11 cellular contexts compared by ENCODE assay signal in genomic region chr2:148971547-148971946, GRCh38.
A peak's percentile ranks its signal among the peaks of the same experiment; 100 is the strongest.
DNase-seq lines count a peak whose midpoint lies in the region; ATAC-seq, FAIRE-seq and TF ChIP-seq lines count a peak whose summit lies in the region.
"Had no signal": no experiment of that assay in that cellular context is flagged by ENCODE, and none has a peak within 500 bp of the region (broad histone marks: within the 10 kb centered on the region; RNA-seq: fewer than 3 reads in every experiment).

No MANE protein-coding gene starts in this region.

- FAIRE-seq in GM12891 (lab: Jason Lieb, UNC): peak; percentile 76

- H3K9me3 ChIP-seq in A673 (ENCODE audit: low read depth, low read length, poor library complexity, severe bottlenecking): no peaks in the 10 kb centered on the region

- TF ChIP-seq CTCF in A673 (conservative IDR thresholded peaks at IDR 0.05; ENCODE audit: low read depth, low read length): no peak

- H3K4me1 ChIP-seq in A673 (ENCODE audit: insufficient read depth, low read length, poor library complexity, severe bottlenecking): no peaks in the 10 kb centered on the region

- CTCF ChIA-PET in A673 (lab: Charles Lee): no interaction called here

- no peak overlapping the region for H3K27ac ChIP-seq in A673 (ENCODE audit: low read depth, low read length, poor library complexity, severe bottlenecking)
- H3K27ac ChIP-seq: cardiac muscle cell, skin epidermis had no signal

- no TSS peak for BruUV-seq in A673 (replicated peaks; lab: Mats Ljungman, UMichigan)

- TF ChIP-seq POLR2A in GM12891 (IDR thresholded peaks at IDR 0.05; ENCODE audit: low read depth, low read length): no peak

- H3K36me3 ChIP-seq in A673 (ENCODE audit: insufficient read depth, low read length, poor library complexity, severe bottlenecking): no peaks in the 10 kb centered on the region
- H3K36me3 ChIP-seq: cardiac muscle cell had no signal

- POLR2A ChIA-PET in A673 (lab: Charles Lee; ENCODE audit: low non-redundant PET): no interaction called here

- peak; percentile 17 for DNase-seq in GM12891 (ENCODE audit: insufficient read length, low spot score)
- DNase-seq in cerebellar cortex (ENCODE audit: low spot score): no peak
- DNase-seq in A673 (ENCODE audit: low spot score): no peak
- DNase-seq in DMS 273 (lab: John Stamatoyannopoulos, UW; ENCODE audit: unreplicated experiment): no peak
- DNase-seq in NCI-H1694 (lab: John Stamatoyannopoulos, UW): no peak

- H3K4me3 ChIP-seq in A673 (ENCODE audit: low read depth, low read length, poor library complexity, severe bottlenecking): no peak overlapping the region
- H3K4me3 ChIP-seq: cardiac muscle cell, GM23338, skin epidermis had no signal

- ATAC-seq in GM19372 (IDR thresholded peaks at IDR 0.05; ENCODE audit: low read depth, unreplicated experiment) (peak; percentile 59), HG02798 (IDR thresholded peaks at IDR 0.05; ENCODE audit: poor library complexity, unreplicated experiment) (peak; percentile 92), HG03469 (IDR thresholded peaks at IDR 0.05; ENCODE audit: unreplicated experiment) (peak; percentile 81)
- ATAC-seq: GM23338 had no signal

- H3K27me3 ChIP-seq in A673 (replicated peaks; ENCODE audit: insufficient read depth, low read depth, low read length, poor library complexity): no peaks in the 10 kb centered on the region
- H3K27me3 ChIP-seq: cardiac muscle cell had no signal

- intact Hi-C loops in A673 (cut with micrococcal nuclease; ENCODE audit: unreplicated experiment): no loop called here

TF ChIP-seq in GM12891, 5 proteins besides CTCF, POLR2A, EP300 and RAD21:
- TF ChIP-seq TAF1 (IDR thresholded peaks at IDR 0.05; ENCODE audit: low read depth, low read length) (no peak), SPI1 (IDR thresholded peaks at IDR 0.05; ENCODE audit: low read depth, low read length) (peak; percentile 34), POU2F2 (IDR thresholded peaks at IDR 0.05; ENCODE audit: low read depth, low read length) (no peak)
